In the genomic region with DNA sequence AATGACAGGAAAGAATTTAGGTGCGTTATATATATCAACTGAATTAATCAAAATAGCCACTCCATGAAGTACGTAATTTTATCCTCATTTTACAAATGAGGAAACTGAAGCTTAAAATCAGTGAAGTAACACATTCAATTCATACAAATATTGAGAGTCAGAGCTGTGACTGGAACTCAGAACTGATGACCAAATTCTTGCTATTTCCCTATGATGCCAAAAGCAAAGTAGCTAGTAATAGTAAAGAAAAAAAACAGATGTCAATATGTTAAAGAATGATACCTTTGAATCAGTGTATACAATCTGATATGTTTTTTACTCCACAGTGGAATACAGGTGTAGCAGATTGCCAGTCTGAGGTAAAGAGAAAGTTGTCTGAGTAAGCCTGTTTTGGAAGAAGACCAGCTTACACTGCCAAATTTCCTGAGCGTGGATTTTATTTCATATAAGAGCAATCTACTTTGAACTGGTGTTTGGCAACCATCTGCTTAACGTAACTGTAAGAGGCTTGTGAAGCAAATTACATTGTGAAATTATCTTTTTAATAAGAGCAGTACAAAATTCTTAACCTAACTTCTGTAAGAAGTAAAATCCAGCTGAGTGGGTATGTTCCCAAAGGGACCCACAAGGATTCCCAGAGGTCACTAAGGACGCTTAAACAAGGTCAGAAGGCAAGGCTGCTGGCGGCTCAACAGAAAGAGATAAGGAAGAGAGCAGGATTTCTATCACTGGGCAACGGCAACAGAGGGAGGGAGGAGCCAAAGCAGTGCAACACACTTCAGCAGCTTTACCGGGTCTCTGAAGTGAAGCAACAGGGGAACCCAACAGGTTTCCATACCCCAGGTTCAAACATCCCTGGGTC, we compare ENCODE assay signal across 8 cellular contexts.
A peak's percentile ranks its signal among the peaks of the same experiment; 100 is the strongest.
DNase-seq lines count a peak whose midpoint lies in the region; ATAC-seq and TF ChIP-seq lines count a peak whose summit lies in the region.

No MANE protein-coding gene starts in this region.

- peaks cover 62% of the 10 kb centered on the region for H3K4me1 ChIP-seq in OCI-LY1 (ENCODE audit: insufficient read depth, low read length, severe bottlenecking)
- peaks cover 12 to 32% (median 22%) of the 10 kb centered on the region in 4 donors for H3K4me1 ChIP-seq in esophagus muscularis mucosa
- H3K4me1 ChIP-seq in parathyroid adenoma = no peaks in the 10 kb centered on the region
- H3K4me1 ChIP-seq in vagina = peaks cover 13% of the 10 kb centered on the region

- no peak for TF ChIP-seq POLR2A in esophagus muscularis mucosa (IDR thresholded peaks at IDR 0.05; ENCODE audit: low read depth)
- TF ChIP-seq POLR2A in vagina (IDR thresholded peaks at IDR 0.05) = no peak

- peak overlapping the region; percentile 84 for H3K4me3 Mint-ChIP-seq in HFFc6

- intact Hi-C loops in esophagus muscularis mucosa (cut with DNase I) = no loop called here
- intact Hi-C loops in vagina (cut with DNase I) = no loop called here

- H3K4me2 ChIP-seq in OCI-LY1 (ENCODE audit: low read length) (peak overlapping the region; percentile 33; the same call in 1 of the 2 replicates), parathyroid adenoma (ENCODE audit: low read length) (peak overlapping the region; percentile 63)

- H3K4me3 ChIP-seq in OCI-LY1 (ENCODE audit: low read depth, low read length, poor library complexity, severe bottlenecking) (no peak overlapping the region), esophagus muscularis mucosa (peak overlapping the region; percentile 19 to 38 (median 31)), parathyroid adenoma (ENCODE audit: low read depth, low read length) (peak overlapping the region; percentile 43), vagina (no peak overlapping the region)

- peak; percentile 9 for DNase-seq in EH (ENCODE audit: low read depth)
- DNase-seq in HFFc6 = peak; percentile 48
- DNase-seq in esophagus muscularis mucosa (ENCODE audit: extremely low spot score) = no peak
- DNase-seq in vagina (ENCODE audit: extremely low spot score in 2 of 2) = no peak
- no peak for DNase-seq in HK-2 (ENCODE audit: unreplicated experiment)

- H3K27ac ChIP-seq in OCI-LY1 (ENCODE audit: low read depth, low read length, poor library complexity, severe bottlenecking) (peak overlapping the region; percentile 11), esophagus muscularis mucosa (replicated peaks in 1 of 4) (peak overlapping the region in 1 of 4 donors; percentile 0), parathyroid adenoma (peak overlapping the region; percentile 57), vagina (no peak overlapping the region)

- H3F3A ChIP-seq in OCI-LY1 (ENCODE audit: insufficient read depth, low read length) = no peaks in the 10 kb centered on the region

- TF ChIP-seq EP300 in esophagus muscularis mucosa (IDR thresholded peaks at IDR 0.05) = no peak

- H3K79me2 ChIP-seq in OCI-LY1 (ENCODE audit: insufficient read depth, low read length) (peaks cover 100% of the 10 kb centered on the region), parathyroid adenoma (no peaks in the 10 kb centered on the region)

- no peaks in the 10 kb centered on the region for H3K27me3 Mint-ChIP-seq in HFFc6 (ENCODE audit: insufficient read depth)

- no peaks in the 10 kb centered on the region for H3K9me2 ChIP-seq in OCI-LY1 (ENCODE audit: low read depth, low read length)

- H3K27ac Mint-ChIP-seq in HFFc6 = peak overlapping the region; percentile 82

- H3K36me3 ChIP-seq in OCI-LY1 (ENCODE audit: insufficient read depth, low read length) (peaks cover 53% of the 10 kb centered on the region; the same call in 1 of the 2 replicates), esophagus muscularis mucosa (no peaks in the 10 kb centered on the region), parathyroid adenoma (ENCODE audit: control insufficient read depth, insufficient read depth, low read length) (no peaks in the 10 kb centered on the region), vagina (no peaks in the 10 kb centered on the region)

- ATAC-seq in GM21447 (IDR thresholded peaks at IDR 0.05; ENCODE audit: unreplicated experiment) = no peak

- no peaks in the 10 kb centered on the region for H3K27me3 ChIP-seq in OCI-LY1 (ENCODE audit: insufficient read depth, low read length)
- H3K27me3 ChIP-seq in esophagus muscularis mucosa = no peaks in the 10 kb centered on the region
- no peaks in the 10 kb centered on the region for H3K27me3 ChIP-seq in parathyroid adenoma (ENCODE audit: control insufficient read depth, insufficient read depth, low read length)
- H3K27me3 ChIP-seq in vagina = no peaks in the 10 kb centered on the region

- H3K36me3 Mint-ChIP-seq in HFFc6 (ENCODE audit: low read depth) = no peaks in the 10 kb centered on the region

- peaks cover 3% of the 10 kb centered on the region; the same call in 1 of the 2 replicates for H4K20me1 ChIP-seq in OCI-LY1 (ENCODE audit: insufficient read depth, low read length)

- TF ChIP-seq CTCF in HFFc6 (IDR thresholded peaks at IDR 0.05) (no peak), OCI-LY1 (IDR thresholded peaks at IDR 0.05; ENCODE audit: low read length) (no peak), esophagus muscularis mucosa (IDR thresholded peaks at IDR 0.05) (no peak), parathyroid adenoma (IDR thresholded peaks at IDR 0.05) (no peak), vagina (IDR thresholded peaks at IDR 0.05) (no peak)

- H3K9me3 ChIP-seq in OCI-LY1 (ENCODE audit: low read length) = no peaks in the 10 kb centered on the region
- no peaks in the 10 kb centered on the region for H3K9me3 ChIP-seq in esophagus muscularis mucosa
- no peaks in the 10 kb centered on the region for H3K9me3 ChIP-seq in parathyroid adenoma (ENCODE audit: control insufficient read depth, low read length)
- no peaks in the 10 kb centered on the region for H3K9me3 ChIP-seq in vagina

- no peaks in the 10 kb centered on the region for H3K9me3 Mint-ChIP-seq in HFFc6

- H2AFZ ChIP-seq in OCI-LY1 (ENCODE audit: low read length) = no peak overlapping the region
- no peak overlapping the region for H2AFZ ChIP-seq in parathyroid adenoma

- WGBS in esophagus muscularis mucosa = 17% methylated on average over 8 of the region's 8 CpGs

- H3K4me1 Mint-ChIP-seq in HFFc6 (ENCODE audit: low read depth) = peaks cover 68% of the 10 kb centered on the region

- H3K9ac ChIP-seq in OCI-LY1 (ENCODE audit: low read length) (peak overlapping the region; percentile 2; the same call in 1 of the 2 replicates), parathyroid adenoma (no peak overlapping the region)

Comparison
In these comparisons a context has a peak if more than half of its experiments do, and no peak if none do; other contexts are left out.
1. DNase-seq: peak in EH (single experiment) and HFFc6 (single experiment); none in esophagus muscularis mucosa (single experiment), vagina (0 of 2) and HK-2 (single experiment).
2. H3K4me3 ChIP-seq: peak in esophagus muscularis mucosa (4 of 4) and parathyroid adenoma (single experiment); none in OCI-LY1 (single experiment) and vagina (0 of 2).